ENCODE assay signal across 1 cellular context in the genomic region with DNA sequence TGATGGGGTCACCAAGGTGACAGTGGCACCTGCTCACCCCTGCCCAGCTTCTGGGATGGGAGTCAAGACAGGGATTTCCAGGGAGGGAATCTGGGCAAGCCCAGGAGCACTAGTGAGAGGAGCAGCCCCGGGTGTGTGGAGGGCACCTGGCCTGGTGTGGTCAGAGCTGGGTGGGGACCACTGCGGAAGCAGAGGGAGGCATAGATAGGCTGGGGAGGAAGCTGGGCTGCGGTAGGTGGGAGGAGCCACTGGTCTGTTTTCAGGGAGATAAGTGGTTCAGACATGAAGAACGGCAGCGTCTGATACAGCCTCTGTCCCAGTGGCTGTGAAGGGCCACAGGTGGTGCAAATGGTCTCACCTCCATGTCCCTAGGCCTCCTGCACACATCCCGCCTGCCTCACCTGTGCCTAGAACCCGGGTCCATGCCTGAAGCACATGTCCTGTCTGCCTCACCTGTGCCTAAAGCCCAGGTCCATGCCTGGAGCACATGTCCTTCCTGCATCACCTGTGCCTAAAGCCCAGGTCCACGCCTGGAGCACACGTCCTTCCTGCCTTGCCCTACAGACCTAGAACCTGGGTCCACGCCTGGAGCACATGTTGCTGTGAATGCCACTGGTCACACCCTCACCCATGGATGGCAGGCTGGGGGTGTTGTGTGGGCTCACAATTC.
TF ChIP-seq lines count a peak whose summit lies in the region.

No MANE protein-coding gene starts in this region.

TF ChIP-seq in HepG2, 621 proteins besides CTCF, POLR2A, EP300 and RAD21 (continued from another document):
- TF ChIP-seq, protein P1, sequence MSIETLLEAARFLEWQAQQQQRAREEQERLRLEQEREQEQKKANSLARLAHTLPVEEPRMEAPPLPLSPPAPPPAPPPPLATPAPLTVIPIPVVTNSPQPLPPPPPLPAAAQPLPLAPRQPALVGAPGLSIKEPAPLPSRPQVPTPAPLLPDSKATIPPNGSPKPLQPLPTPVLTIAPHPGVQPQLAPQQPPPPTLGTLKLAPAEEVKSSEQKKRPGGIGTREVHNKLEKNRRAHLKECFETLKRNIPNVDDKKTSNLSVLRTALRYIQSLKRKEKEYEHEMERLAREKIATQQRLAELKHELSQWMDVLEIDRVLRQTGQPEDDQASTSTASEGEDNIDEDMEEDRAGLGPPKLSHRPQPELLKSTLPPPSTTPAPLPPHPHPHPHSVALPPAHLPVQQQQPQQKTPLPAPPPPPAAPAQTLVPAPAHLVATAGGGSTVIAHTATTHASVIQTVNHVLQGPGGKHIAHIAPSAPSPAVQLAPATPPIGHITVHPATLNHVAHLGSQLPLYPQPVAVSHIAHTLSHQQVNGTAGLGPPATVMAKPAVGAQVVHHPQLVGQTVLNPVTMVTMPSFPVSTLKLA (IDR thresholded peaks at IDR 0.05) = peak; percentile 94
